ENCODE assay signal across 18 cellular contexts in the genomic region with DNA sequence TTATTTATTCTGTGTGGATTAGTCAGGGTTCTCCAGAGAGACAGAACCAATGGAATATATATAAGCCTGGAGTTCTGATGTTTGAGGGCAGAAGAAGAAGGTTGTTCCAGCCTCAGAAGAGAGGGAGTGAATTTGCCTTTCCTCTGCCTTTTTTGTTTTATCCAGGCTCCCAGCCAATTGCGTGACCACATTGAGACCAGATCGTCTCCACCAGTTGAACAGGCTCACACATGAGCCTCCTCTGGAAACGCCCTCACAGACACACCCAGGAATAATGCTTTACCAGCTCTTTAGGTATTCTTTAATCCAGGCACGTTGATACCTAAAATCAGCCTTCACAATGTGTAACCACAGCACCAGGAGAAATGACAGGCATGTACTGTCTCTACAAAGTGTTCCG.
DNase-seq lines count a peak whose midpoint lies in the region; ATAC-seq, FAIRE-seq and TF ChIP-seq lines count a peak whose summit lies in the region.
"Had no signal": no experiment of that assay in that cellular context is flagged by ENCODE, and none has a peak within 500 bp of the region (broad histone marks: within the 10 kb centered on the region; RNA-seq: fewer than 3 reads in every experiment).

No MANE protein-coding gene starts in this region.

- H3K9me3 ChIP-seq in psoas muscle, result no peaks in the 10 kb centered on the region
- H3K9me3 ChIP-seq: adrenal gland had no signal

- TF ChIP-seq CTCF in bronchial epithelial cell (IDR thresholded peaks at IDR 0.05; ENCODE audit: insufficient read depth, low read length, severe bottlenecking), result no peak
- no peak for TF ChIP-seq CTCF in psoas muscle (IDR thresholded peaks at IDR 0.05)

- FAIRE-seq in bronchial epithelial cell (lab: Jason Lieb, UNC), result no peak
- FAIRE-seq: D721Med, H54 had no signal

- H3K27me3 ChIP-seq in bronchial epithelial cell (ENCODE audit: control insufficient read depth, insufficient read depth, low read length) (no peaks in the 10 kb centered on the region), psoas muscle (ENCODE audit: insufficient read depth in 3 of 3, low read length in 2 of 3) (no peaks in the 10 kb centered on the region)
- H3K27me3 ChIP-seq: adrenal gland, hepatocyte had no signal

- ATAC-seq in psoas muscle, result no peak
- no peak for ATAC-seq in HG03432 (IDR thresholded peaks at IDR 0.05; ENCODE audit: unreplicated experiment)
- ATAC-seq: activated CD4-positive, CD25-positive, alpha-beta regulatory T cell treated with anti-CD3 and anti-CD28 coated beads, Interleukin-2, amount 50 U/mL, for 24 hours had no signal

- H3K4me3 ChIP-seq in bronchial epithelial cell (ENCODE audit: low read depth, low read length) (no peak overlapping the region), psoas muscle (no peak overlapping the region)
- H3K4me3 ChIP-seq: adrenal gland, hepatocyte had no signal

- H3K27ac ChIP-seq in psoas muscle, result no peak overlapping the region
- H3K27ac ChIP-seq: adrenal gland, hepatocyte had no signal

- intact Hi-C loops in psoas muscle (cut with DNase I), result no loop called here

- peak; percentile 9 for DNase-seq in Daoy (ENCODE audit: low read depth)
- peak; percentile 98 for DNase-seq in NCI-H1436 treated with DMSO at 0.1 percent for 48 hours (lab: John Stamatoyannopoulos, UW)
- DNase-seq in NCI-H526 (lab: John Stamatoyannopoulos, UW), result peak; percentile 67 to 73
- peak; percentile 43 for DNase-seq in bronchial epithelial cell (ENCODE audit: low read depth)
- DNase-seq in NOMO-1 treated with dmso at 0.1 percent for 144 hours (lab: John Stamatoyannopoulos, UW; ENCODE audit: unreplicated experiment), result no peak
- no peak for DNase-seq in psoas muscle
- DNase-seq in H4 (ENCODE audit: low spot score), result no peak
- DNase-seq: adrenal gland; effector CD8-positive, alpha-beta T cell; KG1; midbrain; NCI-H1694 treated with DMSO at 0.1 percent for 48 hours; T-helper 9 cell had no signal

- H3K36me3 ChIP-seq in bronchial epithelial cell (ENCODE audit: control insufficient read depth, insufficient read depth, low read length) (no peaks in the 10 kb centered on the region), psoas muscle (ENCODE audit: insufficient read depth in 1 of 2, low read depth in 1 of 2) (no peaks in the 10 kb centered on the region)
- H3K36me3 ChIP-seq: adrenal gland had no signal

- no peaks in the 10 kb centered on the region for H3K4me1 ChIP-seq in psoas muscle
- H3K4me1 ChIP-seq: adrenal gland had no signal

- WGBS in psoas muscle, 3 donors, result 54 to 59% (median 58%) methylated on average over 5 of the region's 5 CpGs

Comparison
In these comparisons a context has a peak if more than half of its experiments do, and no peak if none do; other contexts are left out.
1. DNase-seq: peak in Daoy (single experiment), NCI-H1436 treated with DMSO at 0.1 percent for 48 hours (single experiment), NCI-H526 (2 of 2) and bronchial epithelial cell (single experiment); none in NOMO-1 treated with dmso at 0.1 percent for 144 hours (single experiment), psoas muscle (0 of 2) and H4 (single experiment).